In the genomic region with DNA sequence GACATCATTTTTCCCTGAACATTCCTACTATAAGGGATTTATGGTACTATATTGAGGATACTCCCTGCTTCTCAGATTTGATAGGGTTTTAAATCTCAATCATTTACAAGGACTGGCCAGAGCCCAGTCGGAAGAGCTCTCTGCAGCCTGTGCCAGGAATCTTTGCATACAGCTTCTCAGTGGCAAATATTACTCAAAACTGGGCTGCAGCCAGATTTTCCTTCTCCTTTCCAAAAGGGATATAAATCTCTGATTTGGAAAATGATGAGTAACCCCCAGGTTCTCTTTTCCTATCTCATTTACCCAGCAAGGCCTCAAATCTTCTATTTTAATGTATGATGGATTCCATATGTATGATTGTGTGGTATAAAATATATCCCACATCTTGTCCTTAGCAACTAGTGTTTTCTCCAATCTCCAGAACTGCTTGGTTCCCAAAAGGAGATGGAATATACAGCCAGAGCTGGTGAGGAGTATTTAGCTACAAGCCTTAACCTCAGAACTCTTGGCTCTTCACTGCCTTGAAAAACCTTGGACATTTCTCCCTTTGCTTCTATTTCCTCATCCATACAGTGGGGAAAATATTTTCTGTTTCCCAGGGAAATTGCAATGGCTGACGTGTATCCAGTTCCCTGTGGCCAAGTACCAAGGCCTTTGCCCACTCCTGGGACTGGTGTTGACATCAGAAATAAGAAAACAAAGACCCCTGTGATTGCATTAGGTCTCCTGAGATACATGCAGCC, we compare ENCODE assay signal across 19 cellular contexts.
DNase-seq lines count a peak whose midpoint lies in the region; ATAC-seq, FAIRE-seq and TF ChIP-seq lines count a peak whose summit lies in the region.
"Had no signal": no experiment of that assay in that cellular context is flagged by ENCODE, and none has a peak within 500 bp of the region (broad histone marks: within the 10 kb centered on the region; RNA-seq: fewer than 3 reads in every experiment).

No MANE protein-coding gene starts in this region.

- H3K4me3 Mint-ChIP-seq in astrocyte (ENCODE audit: unreplicated experiment), result no peak overlapping the region
- H3K4me3 Mint-ChIP-seq in osteocyte (ENCODE audit: unreplicated experiment), result no peak overlapping the region
- H3K4me3 Mint-ChIP-seq: activated naive CD4-positive, alpha-beta T cell treated with anti-CD3 and anti-CD28 coated beads, Interleukin-2, amount 50 U/mL, for 24 hours; activated T-cell treated with anti-CD3 and anti-CD28 coated beads, Interleukin-2, amount 50 U/mL, for 24 hours; CD4-positive, alpha-beta memory T cell; naive thymus-derived CD4-positive, alpha-beta T cell; stimulated activated naive B cell treated with anti-CD40 and anti-IgM and Interleukin-4, amounts not matched to agents 10 μg/mL and 1 μg/mL and 100 μg/mL, for 72 hours had no signal

- no peaks in the 10 kb centered on the region for H3K36me3 ChIP-seq in astrocyte (ENCODE audit: insufficient read depth, low read length)

- no peaks in the 10 kb centered on the region for H3K79me2 ChIP-seq in astrocyte (ENCODE audit: insufficient read depth, low read length)

- H3K27me3 ChIP-seq in astrocyte (ENCODE audit: insufficient read depth, low read length), result no peaks in the 10 kb centered on the region

- no peak for FAIRE-seq in astrocyte (lab: Jason Lieb, UNC)
- FAIRE-seq: bronchial epithelial cell had no signal

- peaks cover 37% of the 10 kb centered on the region for H3K4me1 Mint-ChIP-seq in astrocyte (ENCODE audit: low read depth, unreplicated experiment)
- peaks cover 57% of the 10 kb centered on the region for H3K4me1 Mint-ChIP-seq in osteocyte (ENCODE audit: unreplicated experiment)

- H3K4me3 ChIP-seq in astrocyte (ENCODE audit: insufficient read depth, low read depth, low read length) (no peak overlapping the region), fibroblast of the aortic adventitia (ENCODE audit: low read depth, low read length) (no peak overlapping the region)
- H3K4me3 ChIP-seq: psoas muscle had no signal

- no peak for ATAC-seq in GM19324 (IDR thresholded peaks at IDR 0.05; ENCODE audit: low FRiP score, unreplicated experiment)
- ATAC-seq: left lobe of liver; naive thymus-derived CD4-positive, alpha-beta T cell; psoas muscle; stimulated activated naive B cell treated with anti-CD40 and anti-IgM and Interleukin-4, amounts not matched to agents 10 μg/mL and 1 μg/mL and 100 μg/mL, for 72 hours had no signal

- no peak overlapping the region for H3K27ac Mint-ChIP-seq in astrocyte (ENCODE audit: unreplicated experiment)
- peak overlapping the region; percentile 31 for H3K27ac Mint-ChIP-seq in osteocyte (ENCODE audit: unreplicated experiment)
- H3K27ac Mint-ChIP-seq: activated naive CD4-positive, alpha-beta T cell treated with anti-CD3 and anti-CD28 coated beads, Interleukin-2, amount 50 U/mL, for 24 hours; activated T-cell treated with anti-CD3 and anti-CD28 coated beads, Interleukin-2, amount 50 U/mL, for 24 hours; naive thymus-derived CD4-positive, alpha-beta T cell; stimulated activated naive B cell treated with anti-CD40 and anti-IgM and Interleukin-4, amounts not matched to agents 10 μg/mL and 1 μg/mL and 100 μg/mL, for 72 hours had no signal

- no peaks in the 10 kb centered on the region for H3K27me3 Mint-ChIP-seq in astrocyte (ENCODE audit: low read depth, unreplicated experiment)
- H3K27me3 Mint-ChIP-seq in osteocyte (ENCODE audit: unreplicated experiment), result no peaks in the 10 kb centered on the region
- H3K27me3 Mint-ChIP-seq: activated naive CD4-positive, alpha-beta T cell treated with anti-CD3 and anti-CD28 coated beads, Interleukin-2, amount 50 U/mL, for 24 hours; activated T-cell treated with anti-CD3 and anti-CD28 coated beads, Interleukin-2, amount 50 U/mL, for 24 hours; CD4-positive, alpha-beta memory T cell; naive thymus-derived CD4-positive, alpha-beta T cell; stimulated activated naive B cell treated with anti-CD40 and anti-IgM and Interleukin-4, amounts not matched to agents 10 μg/mL and 1 μg/mL and 100 μg/mL, for 72 hours had no signal

- no peak overlapping the region for H3K9ac ChIP-seq in astrocyte (ENCODE audit: low read length)

- H3K4me2 ChIP-seq in astrocyte (ENCODE audit: low read length), result no peak overlapping the region

- H2AFZ ChIP-seq in astrocyte (ENCODE audit: low read depth, low read length), result no peak overlapping the region

- in situ Hi-C loops in GM13976 (cut with MboI; ENCODE audit: low sequenced_read_pairs, unreplicated experiment), result no loop called here

- no peaks in the 10 kb centered on the region for H3K9me3 ChIP-seq in astrocyte (ENCODE audit: insufficient read depth, low read depth, low read length)
- H3K9me3 ChIP-seq: psoas muscle had no signal

- H3K4me1 ChIP-seq in astrocyte (ENCODE audit: insufficient read depth, low read length), result peaks cover 20% of the 10 kb centered on the region

- peak overlapping the region; percentile 56 for H3K27ac ChIP-seq in astrocyte (ENCODE audit: low read depth, low read length)
- H3K27ac ChIP-seq: psoas muscle had no signal

- H3K9me3 Mint-ChIP-seq in astrocyte (ENCODE audit: unreplicated experiment), result no peaks in the 10 kb centered on the region
- no peaks in the 10 kb centered on the region for H3K9me3 Mint-ChIP-seq in osteocyte (ENCODE audit: unreplicated experiment)
- H3K9me3 Mint-ChIP-seq: activated naive CD4-positive, alpha-beta T cell treated with anti-CD3 and anti-CD28 coated beads, Interleukin-2, amount 50 U/mL, for 24 hours; activated T-cell treated with anti-CD3 and anti-CD28 coated beads, Interleukin-2, amount 50 U/mL, for 24 hours; CD4-positive, alpha-beta memory T cell; naive thymus-derived CD4-positive, alpha-beta T cell; stimulated activated naive B cell treated with anti-CD40 and anti-IgM and Interleukin-4, amounts not matched to agents 10 μg/mL and 1 μg/mL and 100 μg/mL, for 72 hours had no signal

- no peak for TF ChIP-seq CTCF in astrocyte (IDR thresholded peaks at IDR 0.05; ENCODE audit: insufficient read depth, low read depth, low read length)
- no peak for TF ChIP-seq CTCF in fibroblast of the aortic adventitia (IDR thresholded peaks at IDR 0.05; ENCODE audit: insufficient read depth, low read length)
- TF ChIP-seq CTCF in osteocyte (IDR thresholded peaks at IDR 0.05), result no peak
- no peak for TF ChIP-seq CTCF in GM13976 (IDR thresholded peaks at IDR 0.05; ENCODE audit: borderline replicate concordance, control extremely low read depth, extremely low read depth, insufficient read depth, missing control alignments)

- DNase-seq in GM03348 (ENCODE audit: low spot score) (peak; percentile 11), astrocyte (ENCODE audit: low read depth) (peak; percentile 49), fibroblast of the aortic adventitia (ENCODE audit: low read depth) (peak; percentile 77), osteocyte (ENCODE audit: extremely low spot score, unreplicated experiment) (no peak), retina (no peak), GM13976 (ENCODE audit: low spot score) (no peak)
- no peak for DNase-seq in stimulated activated CD4-positive, alpha-beta T cell treated with anti-CD3 and anti-CD28 coated beads, Interleukin-4, amount 100 ng/mL, for 1 hour
- DNase-seq: activated CD4-positive, alpha-beta T cell treated with anti-CD3 and anti-CD28 coated beads, Interleukin-2, amount 50 U/mL, for 4 hours; activated T-cell treated with anti-CD3 and anti-CD28 coated beads, Interleukin-2, amount 50 U/mL, for 24 hours; CD4-positive, alpha-beta memory T cell; effector CD4-positive, alpha-beta T cell; naive thymus-derived CD4-positive, alpha-beta T cell; NCI-H1105 treated with DMSO at 0.1 percent for 48 hours; psoas muscle; stimulated activated naive B cell treated with anti-CD40 and anti-IgM and Interleukin-4, amounts not matched to agents 10 μg/mL and 1 μg/mL and 100 μg/mL, for 72 hours had no signal

- H3K36me3 Mint-ChIP-seq in astrocyte (ENCODE audit: low read depth, unreplicated experiment) (peaks cover 3% of the 10 kb centered on the region), osteocyte (ENCODE audit: unreplicated experiment) (no peaks in the 10 kb centered on the region)

- no peaks in the 10 kb centered on the region for H4K20me1 ChIP-seq in astrocyte (ENCODE audit: insufficient read depth, low read length)

Comparison
In these comparisons a context has a peak if more than half of its experiments do, and no peak if none do; other contexts are left out.
1. DNase-seq: peak in GM03348 (single experiment), astrocyte (single experiment) and fibroblast of the aortic adventitia (single experiment); none in osteocyte (single experiment), retina (single experiment), stimulated activated CD4-positive, alpha-beta T cell treated with anti-CD3 and anti-CD28 coated beads, Interleukin-4, amount 100 ng/mL, for 1 hour (single experiment) and GM13976 (single experiment).